ENCODE assay signal across 21 cellular contexts in genomic region chr4:83870551-83870950, GRCh38.
A peak's percentile ranks its signal among the peaks of the same experiment; 100 is the strongest.
DNase-seq lines count a peak whose midpoint lies in the region; ATAC-seq, FAIRE-seq and TF ChIP-seq lines count a peak whose summit lies in the region.
"Had no signal": no experiment of that assay in that cellular context is flagged by ENCODE, and none has a peak within 500 bp of the region (broad histone marks: within the 10 kb centered on the region; RNA-seq: fewer than 3 reads in every experiment).

No MANE protein-coding gene starts in this region.

- H3K36me3 ChIP-seq in GM23338 (ENCODE audit: insufficient read depth), result no peaks in the 10 kb centered on the region
- H3K36me3 ChIP-seq in H1 (ENCODE audit: control insufficient read depth in 2 of 4, insufficient read depth in 4 of 4, low read length in 3 of 4), result no peaks in the 10 kb centered on the region
- no peaks in the 10 kb centered on the region for H3K36me3 ChIP-seq in tibial artery
- H3K36me3 ChIP-seq: BE2C had no signal

- no peak overlapping the region for H4K8ac ChIP-seq in H1 (ENCODE audit: extremely low read depth, insufficient read depth, low read length)

- H3K4me3 ChIP-seq in GM23338 (no peak overlapping the region), H1 (ENCODE audit: extremely low read depth in 1 of 4, insufficient read depth in 2 of 4, low read depth in 3 of 4, low read length in 4 of 4) (no peak overlapping the region), tibial artery (no peak overlapping the region)

- 0 out of 2 replicates have a peak overlapping the region, but pooled peaks have one; percentile 24 for H3K18ac ChIP-seq in H1 (ENCODE audit: extremely low read depth, low read length)

- POLR2A ChIA-PET in H1 (lab: Charles Lee; ENCODE audit: partially characterized antibody), result interaction anchor here (0.6 kb wide), 1 partner anchor 675 kb away, joined by 3 read pairs; no protein-coding TSS in a partner anchor

- no peak for TF ChIP-seq POLR2A in H1 (IDR thresholded peaks at IDR 0.05; ENCODE audit: control extremely low read depth in 1 of 2, low read depth in 2 of 2, low read length in 2 of 2)

- H3K9me2 ChIP-seq in GM23338 (ENCODE audit: insufficient read depth), result peaks cover 17% of the 10 kb centered on the region

- no peak for TF ChIP-seq EP300 in H1 (IDR thresholded peaks at IDR 0.05; ENCODE audit: borderline replicate concordance in 1 of 2, low read depth in 2 of 2, low read length in 2 of 2)

- no peak overlapping the region for H4K5ac ChIP-seq in H1 (ENCODE audit: insufficient read length, low read depth, low read length)

- H3K4me1 ChIP-seq in GM23338 (ENCODE audit: insufficient read depth) (no peaks in the 10 kb centered on the region), H1 (replicated peaks in 1 of 4; ENCODE audit: control insufficient read depth in 3 of 4, insufficient read depth in 4 of 4, low read length in 3 of 4) (no peaks in the 10 kb centered on the region), tibial artery (no peaks in the 10 kb centered on the region)

- H3K36me3 Mint-ChIP-seq in GM23338 (ENCODE audit: low read depth), result no peaks in the 10 kb centered on the region
- H3K36me3 Mint-ChIP-seq: CD4-positive, alpha-beta memory T cell had no signal

- no peaks in the 10 kb centered on the region for H3K27me3 ChIP-seq in GM23338 (ENCODE audit: insufficient read depth)
- H3K27me3 ChIP-seq in H1 (replicated peaks in 1 of 4; ENCODE audit: control insufficient read depth in 3 of 4, extremely low read depth in 1 of 4, insufficient read depth in 3 of 4, low read length in 3 of 4), result no peaks in the 10 kb centered on the region
- H3K27me3 ChIP-seq in tibial artery, result no peaks in the 10 kb centered on the region
- H3K27me3 ChIP-seq: BE2C had no signal

- FAIRE-seq in H1 (lab: Jason Lieb, UNC), result no peak
- FAIRE-seq: A204.1, D721Med, G401.6, GM12891, GM19239, H54 had no signal

- no peak for TF ChIP-seq RAD21 in H1 (IDR thresholded peaks at IDR 0.05 in 1 of 2, conservative IDR thresholded peaks at IDR 0.05 in 1 of 2; ENCODE audit: low read depth in 2 of 2, low read length in 2 of 2)

- intact Hi-C loops in tibial artery (cut with DNase I; ENCODE audit: low total_unique reads), result no loop called here

- no peak overlapping the region for H2BK12ac ChIP-seq in H1 (ENCODE audit: low read depth, low read length)

- no peaks in the 10 kb centered on the region for H3F3A ChIP-seq in GM23338 (replicated peaks; ENCODE audit: low read depth)

- H2AFZ ChIP-seq in GM23338, result peak overlapping the region; percentile 73; the same call in 1 of the 2 replicates
- peak overlapping the region; percentile 86; the same call in 1 of the 2 replicates for H2AFZ ChIP-seq in H1 (ENCODE audit: low read length)

- ATAC-seq in GM23338, result no peak
- no peak for ATAC-seq in GM19023 (IDR thresholded peaks at IDR 0.05; ENCODE audit: unreplicated experiment)
- ATAC-seq: HCT116 had no signal

- no peak overlapping the region for H3K9ac ChIP-seq in H1 (replicated peaks in 1 of 4; ENCODE audit: extremely low read depth in 1 of 4, low read depth in 3 of 4, low read length in 3 of 4)

- H3K4me3 Mint-ChIP-seq in GM23338, result no peak overlapping the region
- H3K4me3 Mint-ChIP-seq: CD4-positive, alpha-beta memory T cell had no signal

- H3K4me2 ChIP-seq in GM23338 (no peak overlapping the region), H1 (ENCODE audit: insufficient read depth in 1 of 2, low read depth in 2 of 2, low read length in 2 of 2) (no peak overlapping the region)

- no peak overlapping the region for H2BK120ac ChIP-seq in H1 (replicated peaks; ENCODE audit: low read depth, low read length)

- 85% methylated on average over 4 of the region's 5 CpGs; no CpG with 5 or more reads in 1 of the 2 experiments for WGBS in H1 (ENCODE audit: extremely low coverage in 1 of 2, insufficient coverage in 1 of 2, insufficient read length in 1 of 2, insufficient replicate concordance in 2 of 2, low coverage in 1 of 2, low lambda C conversion rate in 2 of 2, missing lambda C conversion rate in 1 of 2), 2 experiments

- H2BK5ac ChIP-seq in H1 (ENCODE audit: low read depth, low read length), result no peak overlapping the region

- H3K27me3 Mint-ChIP-seq in GM23338 (ENCODE audit: insufficient read depth, low read depth, poor library complexity), result no peaks in the 10 kb centered on the region

- TF ChIP-seq CTCF in GM23338 (conservative IDR thresholded peaks at IDR 0.05; ENCODE audit: low read depth in 2 of 2) (no peak), H1 (IDR thresholded peaks at IDR 0.05; ENCODE audit: control extremely low read depth in 1 of 3, insufficient read depth in 1 of 3, low read depth in 1 of 3, low read length in 3 of 3) (no peak), tibial artery (IDR thresholded peaks at IDR 0.05) (no peak)

- no peak overlapping the region for H2AK5ac ChIP-seq in H1 (ENCODE audit: low read depth, low read length)

- H3K79me2 ChIP-seq in GM23338 (replicated peaks; ENCODE audit: insufficient read depth), result no peaks in the 10 kb centered on the region
- H3K79me2 ChIP-seq in H1 (ENCODE audit: control insufficient read depth in 1 of 2, insufficient read depth in 2 of 2, low read length in 2 of 2), result no peaks in the 10 kb centered on the region

- H3K14ac ChIP-seq in H1 (ENCODE audit: insufficient read length), result no peak overlapping the region

- CTCF ChIA-PET in H1 (lab: Charles Lee; ENCODE audit: partially characterized antibody), result interaction anchor here (1.2 to 1.6 kb wide), 2 partner anchors 100 to 388 kb away, joined by 3 to 7 read pairs; no protein-coding TSS in a partner anchor

- H3K56ac ChIP-seq in H1 (replicated peaks; ENCODE audit: insufficient read length, low read depth, low read length), result no peak overlapping the region

- no peak overlapping the region for H3K4ac ChIP-seq in H1 (replicated peaks; ENCODE audit: insufficient read length, low read depth, low read length)

- H2BK15ac ChIP-seq in H1 (ENCODE audit: low read length), result no peak overlapping the region

- H3K79me1 ChIP-seq in H1 (ENCODE audit: low read depth, low read length), result no peaks in the 10 kb centered on the region

- DNase-seq in GM23338 (ENCODE audit: low spot score), result no peak
- no peak for DNase-seq in H1 (ENCODE audit: low read depth in 1 of 2, low spot score in 2 of 2)
- peak; percentile 74 for DNase-seq in medulla oblongata (ENCODE audit: extremely low spot score)
- no peak for DNase-seq in UCSD-AML1 (lab: John Stamatoyannopoulos, UW; ENCODE audit: unreplicated experiment)
- no peak for DNase-seq in tibial artery
- DNase-seq in HK-2 (ENCODE audit: unreplicated experiment), result no peak
- DNase-seq: BE2C; CD4-positive, alpha-beta memory T cell; COR-L47; DMS153; DMS79 treated with DMSO at 0.1 percent for 48 hours; EL had no signal

- no peak overlapping the region for H3K27ac Mint-ChIP-seq in GM23338
- H3K27ac Mint-ChIP-seq: CD4-positive, alpha-beta memory T cell had no signal

- H3K9me3 ChIP-seq in H1 (ENCODE audit: insufficient read depth in 2 of 2, low read depth in 1 of 2, low read length in 1 of 2) (no peaks in the 10 kb centered on the region), tibial artery (no peaks in the 10 kb centered on the region)
- H3K9me3 ChIP-seq: BE2C had no signal

- H3K4me1 Mint-ChIP-seq in GM23338, result peaks cover 5% of the 10 kb centered on the region; the same call in 2 of the 3 replicates
- H3K4me1 Mint-ChIP-seq: CD4-positive, alpha-beta memory T cell had no signal

- no peak overlapping the region for H3K23ac ChIP-seq in H1 (ENCODE audit: insufficient read length)

- H4K20me1 ChIP-seq in GM23338 (replicated peaks; ENCODE audit: insufficient read depth) (no peaks in the 10 kb centered on the region), H1 (replicated peaks in 1 of 2; ENCODE audit: control insufficient read depth in 1 of 2, insufficient read depth in 2 of 2, low read length in 2 of 2) (no peaks in the 10 kb centered on the region)

- no peak overlapping the region for H2BK20ac ChIP-seq in H1 (ENCODE audit: low read length)

- no peaks in the 10 kb centered on the region for H3K9me3 Mint-ChIP-seq in GM23338

- H3K23me2 ChIP-seq in H1 (ENCODE audit: low read depth, low read length), result no peaks in the 10 kb centered on the region

- H3K27ac ChIP-seq in GM23338 (ENCODE audit: low read depth), result no peak overlapping the region
- no peak overlapping the region for H3K27ac ChIP-seq in H1 (ENCODE audit: low read depth, low read length)
- H3K27ac ChIP-seq in tibial artery, result no peak overlapping the region
- H3K27ac ChIP-seq: C4-2B had no signal

- H4K91ac ChIP-seq in H1 (replicated peaks; ENCODE audit: insufficient read length, low read length), result no peak overlapping the region

TF ChIP-seq in GM23338, 12 proteins besides CTCF, POLR2A, EP300 and RAD21 (continues in another document):
- TF ChIP-seq POLR2AphosphoS5 (IDR thresholded peaks at IDR 0.05; ENCODE audit: low read depth), result no peak
- TF ChIP-seq NANOG (IDR thresholded peaks at IDR 0.05; ENCODE audit: borderline replicate concordance), result no peak
- no peak for TF ChIP-seq ETS1 (IDR thresholded peaks at IDR 0.05)
- TF ChIP-seq JUNB (IDR thresholded peaks at IDR 0.05; ENCODE audit: unreplicated experiment), result no peak

TF ChIP-seq in H1, 55 proteins besides CTCF, POLR2A, EP300 and RAD21:
- TF ChIP-seq JUN (IDR thresholded peaks at IDR 0.05; ENCODE audit: low read depth, low read length), result no peak
TF ChIP-seq in H1: peak in this region for 0.
